Comparison of ENCODE assay signal across 8 cellular contexts in the genomic region with DNA sequence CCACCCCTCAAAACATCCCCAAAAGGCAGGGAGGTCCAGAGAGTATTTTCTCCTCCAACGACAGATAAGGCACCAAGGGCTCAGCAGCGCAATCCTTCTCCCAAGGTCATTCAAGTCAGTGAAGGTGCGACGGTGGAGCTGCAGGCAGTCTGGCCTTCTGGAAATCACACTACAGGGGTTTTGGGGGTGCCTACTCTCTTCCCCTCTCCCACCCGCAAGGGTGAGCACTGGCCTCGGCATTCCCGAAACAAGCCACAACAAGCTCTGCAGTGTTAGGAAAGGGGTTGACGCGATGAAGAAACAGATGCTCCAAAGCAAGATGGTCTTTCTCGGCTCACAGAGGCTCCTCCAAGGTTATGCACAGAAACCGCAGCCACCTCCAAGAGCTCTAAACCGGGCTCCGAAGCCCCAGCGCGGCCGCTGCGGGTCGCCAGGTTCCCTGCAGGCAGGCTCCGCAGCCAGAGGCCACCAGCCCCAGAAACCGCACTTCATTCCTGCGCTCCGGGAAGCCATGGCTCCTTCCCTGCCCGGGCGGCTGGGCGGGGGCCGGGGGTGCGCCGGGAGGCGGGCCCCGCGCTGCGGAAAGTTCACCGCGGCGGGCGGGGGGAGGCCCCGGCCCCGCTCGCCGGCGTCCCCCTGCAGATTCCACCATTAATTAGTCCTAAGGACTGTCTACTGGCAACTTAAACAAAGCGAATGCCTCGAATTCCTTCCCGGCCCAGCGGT. TPM values are rescaled to one million over a fixed set of nuclear protein-coding genes. Genes with fewer than 3 reads are reported as not detected.
DNase-seq lines count a peak whose midpoint lies in the region; ATAC-seq, FAIRE-seq and TF ChIP-seq lines count a peak whose summit lies in the region.

No MANE protein-coding gene starts in this region.

- TF ChIP-seq CTCF in heart left ventricle (IDR thresholded peaks at IDR 0.05) (no peak), pancreas (IDR thresholded peaks at IDR 0.05) (no peak)

- no peaks in the 10 kb centered on the region for H3K9me3 ChIP-seq in SJSA1 (replicated peaks)
- H3K9me3 ChIP-seq in adipocyte (ENCODE audit: control insufficient read depth, low read length), result no peaks in the 10 kb centered on the region
- H3K9me3 ChIP-seq in heart left ventricle, result no peaks in the 10 kb centered on the region
- H3K9me3 ChIP-seq in pancreas, result no peaks in the 10 kb centered on the region

- H3K36me3 ChIP-seq in SJSA1, result peaks cover 4% of the 10 kb centered on the region; the same call in 1 of the 2 replicates
- H3K36me3 ChIP-seq in adipocyte (ENCODE audit: control insufficient read depth, insufficient read depth, low read length, severe bottlenecking), result no peaks in the 10 kb centered on the region
- no peaks in the 10 kb centered on the region for H3K36me3 ChIP-seq in heart left ventricle
- no peaks in the 10 kb centered on the region for H3K36me3 ChIP-seq in pancreas

- DNase-seq in AG20443 (ENCODE audit: low spot score) (peak; percentile 84), SJSA1 (ENCODE audit: low read depth in 1 of 2, low spot score in 2 of 2) (peak; percentile 64 to 78), adipocyte (ENCODE audit: low read depth) (peak; percentile 84), heart left ventricle (peak; percentile 40 to 74 (median 47)), pancreas (peak; percentile 29 to 80 (median 50))

- peak overlapping the region; percentile 83 for H3K9ac ChIP-seq in adipocyte (ENCODE audit: low read length)

- ATAC-seq in GM21737 (IDR thresholded peaks at IDR 0.05; ENCODE audit: unreplicated experiment) (peak; percentile 10), heart left ventricle (peak in 3 of 4 donors; percentile 36 to 61 (median 42)), pancreas (peak; percentile 51 to 71 (median 59)), GM21423 (IDR thresholded peaks at IDR 0.05; ENCODE audit: unreplicated experiment) (no peak), GM19023 (IDR thresholded peaks at IDR 0.05; ENCODE audit: unreplicated experiment) (no peak)

- TF ChIP-seq POLR2A in heart left ventricle (IDR thresholded peaks at IDR 0.05), result no peak

- H3K4me1 ChIP-seq in SJSA1 (replicated peaks), result peaks cover 22% of the 10 kb centered on the region
- peaks cover 51% of the 10 kb centered on the region for H3K4me1 ChIP-seq in adipocyte (ENCODE audit: control insufficient read depth, insufficient read depth, low read length)
- peaks cover 0 to 64% (median 51%) of the 10 kb centered on the region in 12 donors for H3K4me1 ChIP-seq in heart left ventricle
- peaks cover 0 to 8% (median 0%) of the 10 kb centered on the region in 3 donors for H3K4me1 ChIP-seq in pancreas

- H3K27ac ChIP-seq in SJSA1 (peak overlapping the region; percentile 47), heart left ventricle (peak overlapping the region; percentile 88 to 98 (median 94)), pancreas (peak overlapping the region; percentile 53 to 83 (median 73))

- H3K27me3 ChIP-seq in SJSA1 (replicated peaks) (no peaks in the 10 kb centered on the region), adipocyte (replicated peaks; ENCODE audit: control insufficient read depth, insufficient read depth, low read length) (no peaks in the 10 kb centered on the region), heart left ventricle (no peaks in the 10 kb centered on the region), pancreas (no peaks in the 10 kb centered on the region)

- WGBS in heart left ventricle, 4 donors, result 0 to 2% (median 1%) methylated on average over 13 to 45 of the region's 45 CpGs
- WGBS in pancreas, 2 donors, result 0 to 1% methylated on average over 42 to 45 of the region's 45 CpGs

- FAIRE-seq in pancreas (lab: Jason Lieb, UNC), result no peak

- intact Hi-C loops in heart left ventricle (cut with DNase I), result loop anchor here in 3 of 10 donors (5.0 kb wide), 3 partner anchors 45 to 150 kb away; a partner anchor contains a TSS
- intact Hi-C loops in pancreas (cut with DNase I), result no loop called here

- H3K4me3 ChIP-seq in SJSA1 (peak overlapping the region; percentile 65), adipocyte (ENCODE audit: low read length) (peak overlapping the region; percentile 89), heart left ventricle (peak overlapping the region; percentile 67 to 98 (median 86)), pancreas (peak overlapping the region; percentile 43 to 86 (median 74))

RNA-seq across cellular contexts. Expression of a gene that starts 1.1 kb away (rescaled TPM):
- 30.0 and 47.4 TPM in 2 replicates for total RNA-seq in SJSA1 (2014; rRNA removed; shearing (Covaris generic))
- total RNA-seq in heart left ventricle (10 to 100 TPM; 24.7 to 42.3 (median 32.6) TPM), pancreas (10 to 100 TPM in 2 of 6 donors, 1 to 10 TPM in 4; 5.2 to 15.2 (median 7.0) TPM)
- polyA plus RNA-seq in heart left ventricle (10 to 100 TPM in 1 of 2 donors, 1 to 10 TPM in 1; 6.1 to 28.1 TPM), pancreas (1 to 10 TPM; 1.7 to 2.7 TPM)

RNA-seq across cellular contexts. Expression of a gene that starts 49.8 kb away (rescaled TPM):
- 0.24 TPM in 1 of 2 replicates, not detected in the other for total RNA-seq in SJSA1 (2014; rRNA removed; shearing (Covaris generic))
- total RNA-seq in heart left ventricle (under 1 TPM in 2 of 9 donors, not detected in 7; 0.10 to 0.16 TPM), pancreas (under 1 TPM in 4 of 6 donors, not detected in 2; 0.06 to 0.23 (median 0.20) TPM)
- polyA plus RNA-seq in heart left ventricle (under 1 TPM; 0.01 to 0.04 TPM), pancreas (under 1 TPM; 0.14 to 0.15 TPM)

Comparison
In these comparisons a context has a peak if more than half of its experiments do, and no peak if none do; other contexts are left out.
1. ATAC-seq: peak in GM21737 (single experiment), heart left ventricle (3 of 4) and pancreas (4 of 4); none in GM21423 (single experiment) and GM19023 (single experiment).
2. Peak in every context shown above with its lines, with median percentiles within 50 percentile points of each other: DNase-seq, H3K27ac ChIP-seq and H3K4me3 ChIP-seq.